Comparison of ENCODE assay signal across 8 cellular contexts in the genomic region with DNA sequence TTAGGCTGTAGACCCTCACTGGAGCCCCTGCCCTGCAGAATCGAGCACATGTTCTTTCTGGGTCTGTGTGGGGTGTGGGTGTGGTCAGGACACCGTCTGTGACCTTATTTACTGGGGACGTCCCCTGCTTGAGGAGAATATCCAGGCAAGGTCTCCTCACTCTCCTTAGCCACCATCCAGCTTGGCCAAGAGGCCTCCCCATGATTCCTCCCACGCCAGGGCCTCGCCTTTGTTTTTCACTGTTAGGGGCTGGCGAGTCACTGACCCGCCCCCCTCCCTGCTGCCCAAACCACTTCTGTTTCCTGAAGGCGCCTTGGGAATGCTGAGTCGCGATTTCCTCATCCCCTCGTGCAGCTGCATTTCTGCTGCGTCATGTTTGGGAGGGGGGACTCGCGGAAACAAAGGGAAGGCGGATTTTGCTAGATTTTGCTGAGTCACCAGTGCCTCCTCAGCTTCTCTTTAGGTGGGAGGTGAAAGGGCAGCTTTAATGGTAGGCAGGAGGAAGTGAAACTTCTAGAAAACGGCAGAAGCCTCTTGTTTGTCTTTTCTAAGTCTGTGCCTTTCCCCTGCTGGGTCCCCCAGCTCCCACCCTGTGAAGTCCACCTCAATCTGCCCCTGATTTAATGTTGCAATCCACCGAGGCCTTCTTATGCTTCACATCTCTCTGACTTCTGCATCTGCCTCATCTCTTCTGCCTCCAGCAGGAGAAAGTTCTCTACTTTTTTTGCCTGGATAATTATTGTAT. TPM values are rescaled to one million over a fixed set of nuclear protein-coding genes. Genes with fewer than 3 reads are reported as not detected.
DNase-seq lines count a peak whose midpoint lies in the region; ATAC-seq and TF ChIP-seq lines count a peak whose summit lies in the region.

No MANE protein-coding gene starts in this region.

- TF ChIP-seq CTCF in mesothelial cell of epicardium (IDR thresholded peaks at IDR 0.05; ENCODE audit: unreplicated experiment), result no peak

- H3K4me3 Mint-ChIP-seq in mesothelial cell of epicardium, result peak overlapping the region; percentile 48

- H3K36me3 Mint-ChIP-seq in mesothelial cell of epicardium, result no peaks in the 10 kb centered on the region

- H3K9me3 Mint-ChIP-seq in mesothelial cell of epicardium, result no peaks in the 10 kb centered on the region

- peaks cover 49% of the 10 kb centered on the region for H3K4me1 Mint-ChIP-seq in mesothelial cell of epicardium

- H3K9me3 ChIP-seq in esophagus (ENCODE audit: control insufficient read depth in 2 of 2, insufficient read depth in 1 of 2, low read depth in 1 of 2, low read length in 1 of 2), result no peaks in the 10 kb centered on the region
- H3K9me3 ChIP-seq in stomach smooth muscle (ENCODE audit: control insufficient read depth in 2 of 2, low read length in 2 of 2), result no peaks in the 10 kb centered on the region

- H3K27me3 ChIP-seq in esophagus (ENCODE audit: control insufficient read depth in 1 of 2, insufficient read depth in 2 of 2, low read length in 2 of 2) (no peaks in the 10 kb centered on the region), stomach smooth muscle (ENCODE audit: control insufficient read depth in 1 of 2, insufficient read depth in 2 of 2, low read length in 2 of 2) (no peaks in the 10 kb centered on the region)

- no peaks in the 10 kb centered on the region for H3K36me3 ChIP-seq in esophagus (ENCODE audit: control insufficient read depth in 2 of 2, insufficient read depth in 2 of 2, low read length in 1 of 2)
- H3K36me3 ChIP-seq in stomach smooth muscle (ENCODE audit: control insufficient read depth in 2 of 2, insufficient read depth in 2 of 2, low read length in 2 of 2), result no peaks in the 10 kb centered on the region

- 8 to 11% methylated on average over 17 of the region's 17 CpGs for WGBS in esophagus, 2 donors

- peak; percentile 28 for DNase-seq in stimulated activated CD4-positive, alpha-beta T cell treated with anti-CD3 and anti-CD28 coated beads, Interleukin-12 subunit alpha, Interleukin-12 subunit beta, amount 100 ng/mL, for 4 hours
- no peak for DNase-seq in stimulated activated CD4-positive, alpha-beta T cell treated with anti-CD3 and anti-CD28 coated beads, Interleukin-2, amount 100 ng/mL, for 48 hours
- peak; percentile 85 for DNase-seq in NCI-H2029 (lab: John Stamatoyannopoulos, UW)
- peak; percentile 58 to 74 for DNase-seq in mesothelial cell of epicardium (ENCODE audit: low spot score in 2 of 2, unreplicated experiment in 2 of 2)

- peak overlapping the region in 1 of 2 donors; percentile 58 for H3K9ac ChIP-seq in stomach smooth muscle (ENCODE audit: low read length in 2 of 2)

- H3K4me3 ChIP-seq in esophagus (ENCODE audit: low read depth in 1 of 2, low read length in 2 of 2) (no peak overlapping the region), stomach smooth muscle (ENCODE audit: low read length in 2 of 2) (peak overlapping the region; percentile 4 to 54)

- peak overlapping the region; percentile 40 to 85 for H3K27ac ChIP-seq in esophagus (ENCODE audit: low read depth in 2 of 2, low read length in 1 of 2)
- H3K27ac ChIP-seq in stomach smooth muscle (ENCODE audit: low read length), result peak overlapping the region; percentile 49

- peak; percentile 57 for ATAC-seq in HG02759 (IDR thresholded peaks at IDR 0.05; ENCODE audit: unreplicated experiment)
- peak; percentile 45 to 52 for ATAC-seq in activated CD4-positive, CD25-positive, alpha-beta regulatory T cell treated with anti-CD3 and anti-CD28 coated beads, Interleukin-2, amount 50 U/mL, for 24 hours

- no peaks in the 10 kb centered on the region for H3K27me3 Mint-ChIP-seq in mesothelial cell of epicardium (ENCODE audit: low read depth)

- H3K4me1 ChIP-seq in esophagus (ENCODE audit: control insufficient read depth in 2 of 2, insufficient read depth in 2 of 2, low read length in 1 of 2), result peaks cover 0 to 10% of the 10 kb centered on the region in 2 donors
- peaks cover 25% of the 10 kb centered on the region for H3K4me1 ChIP-seq in stomach smooth muscle (ENCODE audit: control insufficient read depth, insufficient read depth, low read length)

- H3K27ac Mint-ChIP-seq in mesothelial cell of epicardium, result peak overlapping the region; percentile 92

RNA-seq across cellular contexts. Expression of a gene that starts 4.0 kb away (rescaled TPM):
- polyA plus RNA-seq in esophagus, result 10 to 100 TPM; 46.6 to 74.0 TPM
- 1.6 to 2.8 TPM (median 1.6 TPM) in 3 replicates for total RNA-seq in mesothelial cell of epicardium

RNA-seq across cellular contexts. Expression of a gene that starts 23.0 kb away (rescaled TPM):
- 10 to 100 TPM; 21.4 to 33.8 TPM for polyA plus RNA-seq in esophagus
- total RNA-seq in mesothelial cell of epicardium, result 50.5 to 59.7 TPM (median 52.1 TPM) in 3 replicates

Comparison
In these comparisons a context has a peak if more than half of its experiments do, and no peak if none do; other contexts are left out.
1. DNase-seq: peak in stimulated activated CD4-positive, alpha-beta T cell treated with anti-CD3 and anti-CD28 coated beads, Interleukin-12 subunit alpha, Interleukin-12 subunit beta, amount 100 ng/mL, for 4 hours (single experiment), NCI-H2029 (single experiment) and mesothelial cell of epicardium (2 of 2); none in stimulated activated CD4-positive, alpha-beta T cell treated with anti-CD3 and anti-CD28 coated beads, Interleukin-2, amount 100 ng/mL, for 48 hours (0 of 2).
2. H3K4me3 ChIP-seq: peak in stomach smooth muscle (2 of 2); none in esophagus (0 of 2).